2 cellular contexts compared by ENCODE assay signal in genomic region chr6:159778542-159778941, GRCh38.
TF ChIP-seq lines count a peak whose summit lies in the region.

No MANE protein-coding gene starts in this region.

TF ChIP-seq in GM23338, 12 proteins besides CTCF, POLR2A, EP300 and RAD21:
- no peak for TF ChIP-seq ZNF114 (CRISPR knock-in tag; IDR thresholded peaks at IDR 0.05)
- TF ChIP-seq JUNB (IDR thresholded peaks at IDR 0.05; ENCODE audit: unreplicated experiment) = no peak
- TF ChIP-seq EZH2phosphoT487 (IDR thresholded peaks at IDR 0.05; ENCODE audit: unreplicated experiment) = no peak
- no peak for TF ChIP-seq NANOG (IDR thresholded peaks at IDR 0.05; ENCODE audit: borderline replicate concordance)
- no peak for TF ChIP-seq POLR2AphosphoS5 (IDR thresholded peaks at IDR 0.05; ENCODE audit: low read depth)
- no peak for TF ChIP-seq ETS1 (IDR thresholded peaks at IDR 0.05)
- no peak for TF ChIP-seq EZH2 (IDR thresholded peaks at IDR 0.05; ENCODE audit: low read depth, unreplicated experiment)
- no peak for TF ChIP-seq STAT1 (IDR thresholded peaks at IDR 0.05; ENCODE audit: unreplicated experiment)
- TF ChIP-seq REST (IDR thresholded peaks at IDR 0.05; ENCODE audit: unreplicated experiment) = no peak
- TF ChIP-seq ZNF331 (CRISPR knock-in tag; IDR thresholded peaks at IDR 0.05; ENCODE audit: low read depth) = no peak
- TF ChIP-seq CREB1 (CRISPR knock-in tag; IDR thresholded peaks at IDR 0.05; ENCODE audit: low read depth) = no peak
- TF ChIP-seq ZNF462 (CRISPR knock-in tag; IDR thresholded peaks at IDR 0.05) = no peak
TF ChIP-seq in GM23338: peak in this region for 0.

TF ChIP-seq in GM12878, 131 proteins besides CTCF, POLR2A, EP300 and RAD21:
- TF ChIP-seq PML (IDR thresholded peaks at IDR 0.05; ENCODE audit: low read length) (no peak), E2F8 (IDR thresholded peaks at IDR 0.05; ENCODE audit: low read depth, partially characterized antibody) (no peak), CHD1 (IDR thresholded peaks at IDR 0.05; ENCODE audit: low read depth, low read length) (no peak), RBBP5 (conservative IDR thresholded peaks at IDR 0.05) (no peak), TCF3 (IDR thresholded peaks at IDR 0.05; ENCODE audit: borderline replicate concordance, insufficient read depth, low read depth, low read length) (no peak), BACH1 (IDR thresholded peaks at IDR 0.05; ENCODE audit: borderline replicate concordance) (no peak), ZNF687 (IDR thresholded peaks at IDR 0.05) (no peak), YY1 (IDR thresholded peaks at IDR 0.05; ENCODE audit: low read depth, low read length) (no peak), ZZZ3 (IDR thresholded peaks at IDR 0.05; ENCODE audit: control insufficient read depth, insufficient read length, low read depth) (no peak), SUZ12 (IDR thresholded peaks at IDR 0.05; ENCODE audit: unreplicated experiment) (no peak)
